14 cellular contexts compared by ENCODE assay signal in genomic region chr4:38281416-38282071, GRCh38.
DNase-seq lines count a peak whose midpoint lies in the region; ATAC-seq and TF ChIP-seq lines count a peak whose summit lies in the region.
"Had no signal": no experiment of that assay in that cellular context is flagged by ENCODE, and none has a peak within 500 bp of the region (broad histone marks: within the 10 kb centered on the region; RNA-seq: fewer than 3 reads in every experiment).

No MANE protein-coding gene starts in this region.

- no peaks in the 10 kb centered on the region for H3K27me3 ChIP-seq in rectal smooth muscle tissue (ENCODE audit: control insufficient read depth, insufficient read depth, low read length)
- H3K27me3 ChIP-seq: neutrophil had no signal

- H3K9ac ChIP-seq in rectal smooth muscle tissue (ENCODE audit: low read length), result no peak overlapping the region

- peaks cover 5% of the 10 kb centered on the region for H3K4me1 ChIP-seq in rectal smooth muscle tissue (ENCODE audit: control insufficient read depth, insufficient read depth, low read length)

- H3K4me3 ChIP-seq in fibroblast of pulmonary artery (replicated peaks; ENCODE audit: low read depth, low read length) (no peak overlapping the region), rectal smooth muscle tissue (ENCODE audit: low read length) (no peak overlapping the region)

- no peak for ATAC-seq in left lobe of liver

- peak; percentile 4 for DNase-seq in ELR (ENCODE audit: low read depth)
- DNase-seq in amniotic epithelial cell (ENCODE audit: low read depth), result peak; percentile 37
- DNase-seq in fibroblast of pulmonary artery (ENCODE audit: low read depth), result peak; percentile 64
- DNase-seq in left lobe of liver (ENCODE audit: low spot score), result no peak
- no peak for DNase-seq in HuH-7.5 (ENCODE audit: low spot score)
- no peak for DNase-seq in NOMO-1 treated with DMSO at 0.1 percent for 48 hours (lab: John Stamatoyannopoulos, UW; ENCODE audit: unreplicated experiment)
- DNase-seq in EL, result no peak
- DNase-seq: activated naive CD4-positive, alpha-beta T cell; foreskin melanocyte; H7; NCI-H1417 treated with DMSO at 0.1 percent for 48 hours; NCI-H524 had no signal

- no peaks in the 10 kb centered on the region for H3K36me3 ChIP-seq in rectal smooth muscle tissue (ENCODE audit: control insufficient read depth, insufficient read depth, low read length)
- H3K36me3 ChIP-seq: neutrophil had no signal

- H3K27ac ChIP-seq in rectal smooth muscle tissue (ENCODE audit: low read depth, low read length), result peak overlapping the region; percentile 5
- H3K27ac ChIP-seq: neutrophil had no signal

- TF ChIP-seq CTCF in fibroblast of pulmonary artery (IDR thresholded peaks at IDR 0.05; ENCODE audit: low read length, missing control alignments), result no peak

Comparison
In these comparisons a context has a peak if more than half of its experiments do, and no peak if none do; other contexts are left out.
1. DNase-seq: peak in ELR (single experiment), amniotic epithelial cell (single experiment) and fibroblast of pulmonary artery (single experiment); none in left lobe of liver (single experiment), HuH-7.5 (single experiment), NOMO-1 treated with DMSO at 0.1 percent for 48 hours (single experiment) and EL (single experiment).